9 cellular contexts compared by ENCODE assay signal in genomic region chr1:201254625-201255469, GRCh38. TPM values are rescaled to one million over a fixed set of nuclear protein-coding genes. Genes with fewer than 3 reads are reported as not detected.
DNase-seq lines count a peak whose midpoint lies in the region; ATAC-seq and TF ChIP-seq lines count a peak whose summit lies in the region.
"Had no signal": no experiment of that assay in that cellular context is flagged by ENCODE, and none has a peak within 500 bp of the region (broad histone marks: within the 10 kb centered on the region; RNA-seq: fewer than 3 reads in every experiment).

No MANE protein-coding gene starts in this region.

- BruUV-seq in PC-3 (replicated peaks; lab: Mats Ljungman, UMichigan) = no TSS peak

- POLR2A ChIA-PET in PC-3 (lab: Charles Lee; ENCODE audit: unreplicated experiment) = no interaction called here

- intact Hi-C loops in PC-3 (cut with micrococcal nuclease) = loop anchor here (1.0 kb wide), 2 partner anchors 91 to 106 kb away; no protein-coding TSS in a partner anchor
- intact Hi-C loops in aorta (cut with DNase I) = loop anchor here (1.0 to 10.0 kb wide), 3 partner anchors 106 to 150 kb away; no protein-coding TSS in a partner anchor

- in situ Hi-C loops in GM23248 (cut with MboI) = no loop called here

- ATAC-seq in PC-3 = peak; percentile 87
- ATAC-seq in gastroesophageal sphincter = peak; percentile 47
- peak; percentile 71 for ATAC-seq in aorta (ENCODE audit: low FRiP score)

- H3K79me2 ChIP-seq in GM23248 (ENCODE audit: insufficient read depth) (no peaks in the 10 kb centered on the region), PC-3 (ENCODE audit: low read length) (no peaks in the 10 kb centered on the region), trophoblast cell (ENCODE audit: control insufficient read depth, insufficient read depth, low read length, poor library complexity) (no peaks in the 10 kb centered on the region)

- H4K20me1 ChIP-seq in GM23248 (ENCODE audit: insufficient read depth) (no peaks in the 10 kb centered on the region), PC-3 (ENCODE audit: low read length) (no peaks in the 10 kb centered on the region)

- H2AFZ ChIP-seq in GM23248 (no peak overlapping the region), PC-3 (ENCODE audit: low read length) (peak overlapping the region; percentile 9; the same call in 1 of the 2 replicates), trophoblast cell (ENCODE audit: insufficient read depth, low read length, poor library complexity) (no peak overlapping the region)

- H3K4me3 ChIP-seq in GM23248 (no peak overlapping the region), PC-3 (ENCODE audit: low read length) (no peak overlapping the region), gastroesophageal sphincter (no peak overlapping the region), trophoblast cell (ENCODE audit: low read depth, low read length) (no peak overlapping the region), aorta (ENCODE audit: low read length in 2 of 2) (no peak overlapping the region)

- H3K9me3 ChIP-seq in GM23248 (ENCODE audit: low read depth) = no peaks in the 10 kb centered on the region
- no peaks in the 10 kb centered on the region for H3K9me3 ChIP-seq in PC-3 (ENCODE audit: low read length)
- no peaks in the 10 kb centered on the region for H3K9me3 ChIP-seq in gastroesophageal sphincter
- peaks cover 9% of the 10 kb centered on the region for H3K9me3 ChIP-seq in trophoblast cell (ENCODE audit: insufficient read depth, low read depth, low read length)
- no peaks in the 10 kb centered on the region for H3K9me3 ChIP-seq in aorta (ENCODE audit: control insufficient read depth, low read length)

- TF ChIP-seq CTCF in PC-3 (conservative IDR thresholded peaks at IDR 0.05; ENCODE audit: low read depth, low read length) (peak; percentile 100), gastroesophageal sphincter (IDR thresholded peaks at IDR 0.05) (peak; percentile 85 to 98 (median 88))

- no peak overlapping the region for H4K8ac ChIP-seq in trophoblast cell (ENCODE audit: low read depth, low read length)

- H3K14ac ChIP-seq in trophoblast cell (ENCODE audit: low read length) = no peak overlapping the region

- CTCF ChIA-PET in PC-3 (lab: Charles Lee) = interaction anchor here (0.6 to 1.6 kb wide), 7 partner anchors 11 to 107 kb away, joined by 3 to 13 read pairs (median 4); partner anchors contain the start of gene TMEM9

- H3K27ac ChIP-seq in GM23248 = no peak overlapping the region
- H3K27ac ChIP-seq in PC-3 (ENCODE audit: low read length) = no peak overlapping the region
- no peak overlapping the region for H3K27ac ChIP-seq in gastroesophageal sphincter
- no peak overlapping the region for H3K27ac ChIP-seq in trophoblast cell (ENCODE audit: low read depth, low read length)
- H3K27ac ChIP-seq in aorta (ENCODE audit: low read depth in 1 of 2, low read length in 2 of 2) = no peak overlapping the region

- TF ChIP-seq EP300 in gastroesophageal sphincter (IDR thresholded peaks at IDR 0.05) = no peak

- no peak overlapping the region for H2AK5ac ChIP-seq in trophoblast cell (ENCODE audit: low read length)

- H3K9me2 ChIP-seq in GM23248 (ENCODE audit: insufficient read depth) (no peaks in the 10 kb centered on the region), PC-3 (replicated peaks; ENCODE audit: low read length) (no peaks in the 10 kb centered on the region)

- H3K4me2 ChIP-seq in GM23248 (ENCODE audit: unreplicated experiment) (no peak overlapping the region), PC-3 (ENCODE audit: low read length) (no peak overlapping the region), trophoblast cell (ENCODE audit: low read length) (no peak overlapping the region)

- H2BK12ac ChIP-seq in trophoblast cell (ENCODE audit: low read length) = no peak overlapping the region

- no peak overlapping the region for H3K4ac ChIP-seq in trophoblast cell (ENCODE audit: low read depth, low read length)

- no peak overlapping the region for H3K18ac ChIP-seq in trophoblast cell (ENCODE audit: low read length)

- H3F3A ChIP-seq in GM23248 (ENCODE audit: insufficient read depth) (no peaks in the 10 kb centered on the region), PC-3 (ENCODE audit: low read length, unreplicated experiment) (no peaks in the 10 kb centered on the region)

- WGBS in GM23248 (ENCODE audit: low coverage in 1 of 2, low lambda C conversion rate in 2 of 2, missing lambda C conversion rate in 2 of 2), 2 experiments = 36 to 38% methylated on average over 8 to 24 of the region's 24 CpGs
- WGBS in gastroesophageal sphincter (ENCODE audit: low coverage in 1 of 2), 2 donors = 8 to 29% methylated on average over 5 to 9 of the region's 24 CpGs
- WGBS in trophoblast cell (ENCODE audit: extremely low coverage, insufficient coverage, insufficient read length) = no CpG with 5 or more reads among the region's 24 CpGs
- WGBS in aorta, 2 donors = 49 to 50% methylated on average over 22 to 24 of the region's 24 CpGs

- no peak for TF ChIP-seq POLR2A in gastroesophageal sphincter (IDR thresholded peaks at IDR 0.05)

- H2BK5ac ChIP-seq in trophoblast cell (ENCODE audit: low read depth, low read length, poor library complexity) = no peak overlapping the region

- H3K36me3 ChIP-seq in GM23248 (ENCODE audit: low read depth) = no peaks in the 10 kb centered on the region
- no peaks in the 10 kb centered on the region for H3K36me3 ChIP-seq in PC-3 (ENCODE audit: low read depth, low read length)
- no peaks in the 10 kb centered on the region for H3K36me3 ChIP-seq in gastroesophageal sphincter
- H3K36me3 ChIP-seq in trophoblast cell (ENCODE audit: control insufficient read depth in 1 of 2, insufficient read depth in 2 of 2, low read length in 2 of 2) = no peaks in the 10 kb centered on the region
- H3K36me3 ChIP-seq in aorta (ENCODE audit: control insufficient read depth in 1 of 2, insufficient read depth in 2 of 2, low read length in 1 of 2) = no peaks in the 10 kb centered on the region

- H3K27me3 ChIP-seq in GM23248 (replicated peaks; ENCODE audit: insufficient read depth) (no peaks in the 10 kb centered on the region), PC-3 (ENCODE audit: low read length) (no peaks in the 10 kb centered on the region), gastroesophageal sphincter (peaks cover 36% of the 10 kb centered on the region), trophoblast cell (ENCODE audit: insufficient read depth, low read length) (no peaks in the 10 kb centered on the region), aorta (ENCODE audit: control insufficient read depth in 1 of 2, insufficient read depth in 2 of 2, low read length in 1 of 2) (no peaks in the 10 kb centered on the region)

- no peaks in the 10 kb centered on the region for H3K4me1 ChIP-seq in GM23248 (ENCODE audit: insufficient read depth)
- H3K4me1 ChIP-seq in PC-3 (ENCODE audit: insufficient read depth, low read length) = no peaks in the 10 kb centered on the region
- peaks cover 0 to 6% (median 5%) of the 10 kb centered on the region in 3 donors for H3K4me1 ChIP-seq in gastroesophageal sphincter
- peaks cover 8 to 9% of the 10 kb centered on the region in 2 experiments for H3K4me1 ChIP-seq in trophoblast cell (ENCODE audit: control insufficient read depth in 1 of 2, insufficient read depth in 2 of 2, low read length in 2 of 2)
- H3K4me1 ChIP-seq in aorta (ENCODE audit: control insufficient read depth in 1 of 2, insufficient read depth in 2 of 2, low read length in 2 of 2) = no peaks in the 10 kb centered on the region

- DNase-seq in C1 segment of cervical spinal cord (lab: John Stamatoyannopoulos, UW) (peak in 9 of 14 donors; percentile 4 to 71 (median 25)), GM23248 (peak; percentile 48), PC-3 (peak; percentile 98), trophoblast cell (peak; percentile 68 to 82), aorta (peak in 1 of 2 donors; percentile 88), middle frontal gyrus (ENCODE audit: extremely low spot score, low spot score) (no peak)
- peak; percentile 35 to 48 for DNase-seq in activated T-helper 1 cell treated with anti-CD3 and anti-CD28 coated beads, Interleukin-2, amount 50 U/mL, for 16 hours (ENCODE audit: low read depth in 1 of 2, low spot score in 1 of 2)

- no peak overlapping the region for H3K23ac ChIP-seq in trophoblast cell (ENCODE audit: low read length)

- H2BK120ac ChIP-seq in trophoblast cell (ENCODE audit: insufficient read depth, low read length, poor library complexity) = no peak overlapping the region

- no peak overlapping the region for H3K9ac ChIP-seq in GM23248
- H3K9ac ChIP-seq in PC-3 (ENCODE audit: low read length) = no peak overlapping the region
- H3K9ac ChIP-seq in trophoblast cell (ENCODE audit: low read length) = no peak overlapping the region

- H4K12ac ChIP-seq in trophoblast cell (ENCODE audit: low read depth, low read length) = no peak overlapping the region

- H4K91ac ChIP-seq in trophoblast cell (ENCODE audit: low read depth, low read length) = no peak overlapping the region

- peaks cover 2% of the 10 kb centered on the region for H3K79me1 ChIP-seq in trophoblast cell (ENCODE audit: low read length)

RNA-seq across cellular contexts. Expression of gene PKP1, which starts 28.5 kb away (rescaled TPM):
- 0.13 and 0.43 TPM in 2 replicates for total RNA-seq in GM23248 (2014; rRNA removed; shearing (Covaris generic))
- 0.06 and 0.15 TPM in 2 replicates for polyA plus RNA-seq in GM23248 (2016; fragmentation: Nextera tagmentation; extraction: Ambion mirVana)
- total RNA-seq in PC-3 (2014; rRNA removed) = 211 and 259 TPM in 2 replicates
- total RNA-seq in gastroesophageal sphincter = 10 to 100 TPM in 1 of 4 donors, 1 to 10 TPM in 2, under 1 TPM in 1; 0.27 to 12.8 (median 4.0) TPM
- 0.14 and 0.18 TPM in 2 replicates for polyA plus RNA-seq in trophoblast cell (2013)
- under 1 TPM; 0.16 to 0.39 TPM for total RNA-seq in aorta
- under 1 TPM; 0.08 to 0.25 TPM for polyA plus RNA-seq in aorta
- total RNA-seq: LHCN-M2 had no signal

Comparison
In these comparisons a context has a peak if more than half of its experiments do, and no peak if none do; other contexts are left out.
1. RNA of gene PKP1, which starts 28.5 kb away (total RNA-seq): 211 to 259 TPM in PC-3; 0.27 to 12.8 TPM in gastroesophageal sphincter, 0.13 to 0.43 TPM in GM23248 and 0.16 to 0.39 TPM in aorta; every median in the first group is over 10 times any median in the second.
2. Peak in every context shown above with its lines, with median percentiles within 50 percentile points of each other: ATAC-seq.